26 cellular contexts compared by ENCODE assay signal in genomic region chr21:45250914-45251634, GRCh38.
"Had no signal": no experiment of that assay in that cellular context is flagged by ENCODE, and none has a peak within 500 bp of the region (broad histone marks: within the 10 kb centered on the region; RNA-seq: fewer than 3 reads in every experiment).

No MANE protein-coding gene starts in this region.

- H3K27ac Mint-ChIP-seq: mesothelial cell of epicardium; nephron; neural progenitor cell; stimulated activated naive B cell treated with anti-CD40 and anti-IgM and Interleukin-4, amounts not matched to agents 10 μg/mL and 1 μg/mL and 100 μg/mL, for 72 hours; stimulated activated naive CD8-positive, alpha-beta T cell treated with anti-CD3 and anti-CD28 coated beads, Interleukin-15, Interleukin-2, amounts not matched to agents 100 ng/mL and 50 ng/mL, for 24 hours had no signal

- H3K27ac ChIP-seq: dorsolateral prefrontal cortex, gastroesophageal sphincter, hepatocyte, left lung, neural progenitor cell, ovary, psoas muscle, skin epidermis, thoracic aorta, tibial nerve, upper lobe of left lung had no signal

- H3K4me1 ChIP-seq: left lung, psoas muscle had no signal

- H3K4me2 ChIP-seq: hepatocyte, neural progenitor cell had no signal

- ATAC-seq: gastroesophageal sphincter; heart left ventricle; left cardiac atrium; left lung; mucosa of descending colon; psoas muscle; right cardiac atrium; stimulated activated naive B cell treated with anti-CD40 and anti-IgM and Interleukin-4, amounts not matched to agents 10 μg/mL and 1 μg/mL and 100 μg/mL, for 72 hours had no signal

- H3K27me3 ChIP-seq: hepatocyte, ovary, upper lobe of left lung had no signal

- H3K9me3 ChIP-seq: gastroesophageal sphincter, heart left ventricle, left lung, mucosa of descending colon, ovary, psoas muscle, thoracic aorta, upper lobe of left lung had no signal

- H3K9me3 Mint-ChIP-seq: naive B cell; stimulated activated naive B cell treated with anti-CD40 and anti-IgM and Interleukin-4, amounts not matched to agents 10 μg/mL and 1 μg/mL and 100 μg/mL, for 72 hours; stimulated activated naive CD8-positive, alpha-beta T cell treated with anti-CD3 and anti-CD28 coated beads, Interleukin-15, Interleukin-2, amounts not matched to agents 100 ng/mL and 50 ng/mL, for 24 hours had no signal

- H3K36me3 ChIP-seq: gastroesophageal sphincter, heart left ventricle, left lung, neural progenitor cell, ovary, thoracic aorta, tibial nerve, upper lobe of left lung had no signal

- H2AFZ ChIP-seq: hepatocyte, neural progenitor cell had no signal

- DNase-seq: dorsolateral prefrontal cortex; effector CD4-positive, alpha-beta T cell; foreskin fibroblast; heart left ventricle; left cardiac atrium; left lung; mesenchymal stem cell; mucosa of descending colon; naive B cell; nucleus accumbens; stimulated activated CD4-positive, alpha-beta T cell treated with anti-CD3 and anti-CD28 coated beads, Interleukin-15, amount 100 ng/mL, for 24 hours; stimulated activated CD4-positive, alpha-beta T cell treated with anti-CD3 and anti-CD28 coated beads, Interleukin-2, amount 100 ng/mL, for 48 hours; stimulated activated naive B cell treated with anti-CD40 and anti-IgM and Interleukin-4, amounts not matched to agents 10 μg/mL and 1 μg/mL and 100 μg/mL, for 72 hours; upper lobe of left lung had no signal

- H3K4me3 ChIP-seq: dorsolateral prefrontal cortex, gastroesophageal sphincter, heart left ventricle, hepatocyte, left lung, mucosa of descending colon, neural progenitor cell, ovary, psoas muscle, skin epidermis, thoracic aorta, tibial nerve, upper lobe of left lung had no signal

- H3K36me3 Mint-ChIP-seq: mesothelial cell of epicardium; naive B cell; neural progenitor cell; stimulated activated naive B cell treated with anti-CD40 and anti-IgM and Interleukin-4, amounts not matched to agents 10 μg/mL and 1 μg/mL and 100 μg/mL, for 72 hours had no signal

- H3K4me3 Mint-ChIP-seq: mesothelial cell of epicardium; naive B cell; nephron; neural progenitor cell; stimulated activated naive B cell treated with anti-CD40 and anti-IgM and Interleukin-4, amounts not matched to agents 10 μg/mL and 1 μg/mL and 100 μg/mL, for 72 hours; stimulated activated naive CD8-positive, alpha-beta T cell treated with anti-CD3 and anti-CD28 coated beads, Interleukin-15, Interleukin-2, amounts not matched to agents 100 ng/mL and 50 ng/mL, for 24 hours had no signal

- H3K9ac ChIP-seq: neural progenitor cell had no signal
